ENCODE assay signal across 25 cellular contexts in the genomic region with DNA sequence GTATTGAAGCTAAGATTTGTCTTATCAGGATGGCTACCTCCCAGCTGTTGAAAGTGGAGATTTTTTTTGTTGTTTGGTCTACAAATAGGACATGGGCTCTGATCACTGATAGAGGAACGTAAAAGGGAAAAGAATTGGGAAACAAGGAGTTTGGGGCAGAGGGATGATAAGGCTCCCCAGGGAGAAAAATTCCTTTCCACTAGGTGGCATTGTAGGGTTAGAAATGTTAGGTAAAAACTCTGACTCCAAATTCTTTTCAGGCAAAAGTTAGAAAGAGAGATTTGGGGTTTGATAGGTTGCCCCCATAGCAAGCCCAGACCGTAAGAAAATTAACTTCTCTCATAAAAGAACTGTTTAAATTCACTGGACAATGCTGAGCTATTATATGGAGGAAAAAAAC. TPM values are rescaled to one million over a fixed set of nuclear protein-coding genes. Genes with fewer than 3 reads are reported as not detected.
DNase-seq lines count a peak whose midpoint lies in the region; ATAC-seq and TF ChIP-seq lines count a peak whose summit lies in the region.
"Had no signal": no experiment of that assay in that cellular context is flagged by ENCODE, and none has a peak within 500 bp of the region (broad histone marks: within the 10 kb centered on the region; RNA-seq: fewer than 3 reads in every experiment).

No MANE protein-coding gene starts in this region.

- H3K27ac ChIP-seq in DND-41 (ENCODE audit: low read length), result no peak overlapping the region
- no peak overlapping the region for H3K27ac ChIP-seq in Karpas-422 (ENCODE audit: low read length)
- H3K27ac ChIP-seq in foreskin keratinocyte, result no peak overlapping the region
- H3K27ac ChIP-seq: adrenal gland; BLaER1 treated with 17β-estradiol and CSF1 and Interleukin-3, amounts not matched to agents 10 nM and 100 nM; breast epithelium; epithelial cell of prostate; gastrocnemius medialis; GM23248; right atrium auricular region; upper lobe of left lung had no signal

- H3K36me3 ChIP-seq in DND-41 (ENCODE audit: insufficient read depth, low read length) (peaks cover 68% of the 10 kb centered on the region), Karpas-422 (ENCODE audit: insufficient read depth, low read length) (peaks cover 30% of the 10 kb centered on the region)
- H3K36me3 ChIP-seq: adrenal gland had no signal

- H3K4me3 ChIP-seq in DND-41 (ENCODE audit: low read depth in 1 of 2, low read length in 2 of 2) (no peak overlapping the region), Karpas-422 (ENCODE audit: low read length) (no peak overlapping the region)
- H3K4me3 ChIP-seq: breast epithelium, gastrocnemius medialis, GM23248, right atrium auricular region, upper lobe of left lung had no signal

- H3K27me3 ChIP-seq in DND-41 (ENCODE audit: insufficient read depth, low read length, poor library complexity) (no peaks in the 10 kb centered on the region), Karpas-422 (ENCODE audit: low read length) (no peaks in the 10 kb centered on the region), foreskin keratinocyte (no peaks in the 10 kb centered on the region)
- H3K27me3 ChIP-seq: adrenal gland; BLaER1 treated with 17β-estradiol and CSF1 and Interleukin-3, amounts not matched to agents 10 nM and 100 nM; breast epithelium; gastrocnemius medialis; right atrium auricular region; upper lobe of left lung had no signal

- no peaks in the 10 kb centered on the region for H3K9me2 ChIP-seq in Karpas-422 (replicated peaks; ENCODE audit: insufficient read depth, low read length)

- peak; percentile 48 for TF ChIP-seq CTCF in DND-41 (IDR thresholded peaks at IDR 0.05; ENCODE audit: borderline replicate concordance, extremely low read depth, low read length, poor library complexity, severe bottlenecking)
- peak; percentile 39 for TF ChIP-seq CTCF in foreskin keratinocyte (conservative IDR thresholded peaks at IDR 0.05)

- H3K79me2 ChIP-seq in DND-41 (ENCODE audit: insufficient read depth, low read length) (peaks cover 3% of the 10 kb centered on the region), Karpas-422 (ENCODE audit: low read length) (no peaks in the 10 kb centered on the region)

- DNase-seq in DND-41 (no peak), Karpas-422 (peak; percentile 51), SK-MEL-5 (ENCODE audit: low read depth, low spot score) (peak; percentile 47), foreskin keratinocyte (no peak), hippocampal formation (lab: John Stamatoyannopoulos, UW) (no peak), UCSD-AML1 (lab: John Stamatoyannopoulos, UW; ENCODE audit: unreplicated experiment) (no peak), germinal center (ENCODE audit: low spot score) (no peak)
- DNase-seq: activated CD4-positive, alpha-beta T cell treated with anti-CD3 and anti-CD28 coated beads, Interleukin-2, amount 50 U/mL, for 1 hour; activated gamma-delta T cell treated with Interleukin-2 at 50 U/mL for 16 hours; adrenal gland; gastrocnemius medialis; GDM1; left cardiac atrium; NCI-H2107; NCI-H510A; NK-92 treated with Interleukin-12 subunit alpha and Interleukin-12 subunit beta, amount 100 ng/mL, for 24 hours; stimulated activated CD4-positive, alpha-beta T cell treated with anti-CD3 and anti-CD28 coated beads, Interleukin-12 subunit alpha, Interleukin-12 subunit beta, amount 100 ng/mL, for 4 hours; upper lobe of left lung had no signal

- no peaks in the 10 kb centered on the region for H3K4me1 ChIP-seq in DND-41 (ENCODE audit: insufficient read depth, low read length)
- H3K4me1 ChIP-seq in Karpas-422 (ENCODE audit: low read length), result no peaks in the 10 kb centered on the region
- H3K4me1 ChIP-seq in foreskin keratinocyte, result no peaks in the 10 kb centered on the region
- H3K4me1 ChIP-seq: adrenal gland; BLaER1 treated with 17β-estradiol and CSF1 and Interleukin-3, amounts not matched to agents 10 nM and 100 nM; breast epithelium; gastrocnemius medialis; right atrium auricular region; upper lobe of left lung had no signal

- in situ Hi-C loops in SK-MEL-5 (cut with HindIII; ENCODE audit: low pct_unique_long_range_greater_than_20kb, low sequenced_read_pairs), result no loop called here

- H3K4me2 ChIP-seq in DND-41 (ENCODE audit: insufficient read depth, low read length) (no peak overlapping the region), Karpas-422 (ENCODE audit: low read depth, low read length, poor library complexity, severe bottlenecking) (no peak overlapping the region)
- H3K4me2 ChIP-seq: BLaER1 treated with 17β-estradiol and CSF1 and Interleukin-3, amounts not matched to agents 10 nM and 100 nM had no signal

- H3K9ac ChIP-seq in DND-41 (ENCODE audit: low read depth, low read length) (no peak overlapping the region), Karpas-422 (ENCODE audit: low read length) (no peak overlapping the region)
- H3K9ac ChIP-seq: BLaER1 treated with 17β-estradiol and CSF1 and Interleukin-3, amounts not matched to agents 10 nM and 100 nM; GM23248 had no signal

- no peak overlapping the region for H2AFZ ChIP-seq in DND-41 (ENCODE audit: low read depth, low read length)
- H2AFZ ChIP-seq in Karpas-422 (ENCODE audit: low read length), result no peak overlapping the region
- H2AFZ ChIP-seq: GM23248 had no signal

- ATAC-seq in DND-41 (ENCODE audit: insufficient read depth, low read depth) (no peak), foreskin keratinocyte (no peak)
- ATAC-seq: gastrocnemius medialis; left cardiac atrium; naive thymus-derived CD4-positive, alpha-beta T cell had no signal

- H4K20me1 ChIP-seq in DND-41 (ENCODE audit: insufficient read depth, low read length) (no peaks in the 10 kb centered on the region), Karpas-422 (ENCODE audit: insufficient read depth, low read depth, low read length) (no peaks in the 10 kb centered on the region)
- H4K20me1 ChIP-seq: BLaER1 treated with 17β-estradiol and CSF1 and Interleukin-3, amounts not matched to agents 10 nM and 100 nM had no signal

- H3K9me3 ChIP-seq in DND-41 (ENCODE audit: insufficient read depth, low read length, severe bottlenecking) (peaks cover 71% of the 10 kb centered on the region), Karpas-422 (ENCODE audit: low read length) (peaks cover 29% of the 10 kb centered on the region)

RNA-seq across cellular contexts. Expression of a gene that starts 19.8 kb away (rescaled TPM):
- 18.8 and 26.6 TPM in 2 replicates for total RNA-seq in Karpas-422 (2014; rRNA removed; shearing (Covaris generic); ENCODE audit: low replicate concordance)
- 2.6 and 3.8 TPM in 2 replicates for total RNA-seq in SK-MEL-5 (2014; rRNA removed; shearing (Covaris generic))
- 1.3 and 2.9 TPM in 2 replicates for polyA plus RNA-seq in SK-MEL-5 (2015; cell fraction: cytosol; rRNA removed)
- 0.62 TPM in 1 of 2 replicates, not detected in the other for polyA plus RNA-seq in SK-MEL-5 (2015; cell fraction: nucleus; rRNA removed)
- 10.5 and 18.3 TPM in 2 replicates for total RNA-seq in foreskin keratinocyte
- polyA plus RNA-seq in foreskin keratinocyte, result 5.8 and 8.2 TPM in 2 replicates
- total RNA-seq: GM23248 had no signal

RNA-seq across cellular contexts. Expression of a gene that starts 31.7 kb away (rescaled TPM):
- 2.7 and 12.4 TPM in 2 replicates for total RNA-seq in Karpas-422 (2014; rRNA removed; shearing (Covaris generic); ENCODE audit: low replicate concordance)
- total RNA-seq in SK-MEL-5 (2014; rRNA removed; shearing (Covaris generic)), result 0.48 TPM in 1 of 2 replicates, not detected in the other
- 0.04 TPM in 1 of 2 replicates, not detected in the other for polyA plus RNA-seq in SK-MEL-5 (2015; cell fraction: cytosol; rRNA removed)
- 0.16 TPM in 1 of 2 replicates, not detected in the other for polyA plus RNA-seq in SK-MEL-5 (2015; cell fraction: nucleus; rRNA removed)
- total RNA-seq in foreskin keratinocyte, result 2.3 and 4.4 TPM in 2 replicates
- 0.77 and 1.9 TPM in 2 replicates for polyA plus RNA-seq in foreskin keratinocyte
- total RNA-seq: GM23248, osteocyte had no signal
- polyA plus RNA-seq: GM23248 had no signal

Comparison
In these comparisons a context has a peak if more than half of its experiments do, and no peak if none do; other contexts are left out.
1. DNase-seq: peak in Karpas-422 (single experiment) and SK-MEL-5 (single experiment); none in DND-41 (single experiment), foreskin keratinocyte (0 of 2), hippocampal formation (0 of 2), UCSD-AML1 (single experiment) and germinal center (single experiment).